Comparison of ENCODE assay signal across 8 cellular contexts in genomic region chr1:220880726-220881506, GRCh38. TPM values are rescaled to one million over a fixed set of nuclear protein-coding genes. Genes with fewer than 3 reads are reported as not detected.
DNase-seq lines count a peak whose midpoint lies in the region; ATAC-seq and TF ChIP-seq lines count a peak whose summit lies in the region.

No MANE protein-coding gene starts in this region.

- peak overlapping the region; percentile 65 to 77 (median 71) for H3K4me3 Mint-ChIP-seq in immature natural killer cell

- peak in 1 of 2 donors; percentile 43 for TF ChIP-seq POLR2A in adrenal gland (IDR thresholded peaks at IDR 0.05)

- DNase-seq in AG10803 (ENCODE audit: low read depth): no peak
- DNase-seq in adrenal gland: peak; percentile 46 to 84 (median 63)
- DNase-seq in immature natural killer cell: no peak
- peak; percentile 52 for DNase-seq in stimulated activated CD8-positive, alpha-beta memory T cell treated with anti-CD3 and anti-CD28 coated beads, Interleukin-4, amount 100 ng/mL, for 48 hours
- DNase-seq in activated naive CD4-positive, alpha-beta T cell treated with Interleukin-2 at 50 U/mL for 16 hours: no peak

- H3K36me3 ChIP-seq in HUES48 (ENCODE audit: control insufficient read depth, insufficient read depth, low read length): no peaks in the 10 kb centered on the region
- peaks cover 0 to 17% of the 10 kb centered on the region in 2 donors for H3K36me3 ChIP-seq in adrenal gland (replicated peaks in 1 of 2)

- intact Hi-C loops in adrenal gland (cut with DNase I): loop anchor here in 1 of 2 donors (10.0 kb wide), 1 partner anchor 324 kb away; no protein-coding TSS in a partner anchor

- no peaks in the 10 kb centered on the region for H3K9me3 ChIP-seq in HUES48 (ENCODE audit: control insufficient read depth, insufficient read depth, low read length)
- no peaks in the 10 kb centered on the region for H3K9me3 ChIP-seq in adrenal gland (replicated peaks in 1 of 3)

- peak overlapping the region; percentile 80 for H3K4me3 ChIP-seq in AG10803 (ENCODE audit: low read length)
- H3K4me3 ChIP-seq in HUES48 (ENCODE audit: low read depth, low read length): 0 out of 2 replicates have a peak overlapping the region, but pooled peaks have one; percentile 11
- peak overlapping the region in 2 of 4 donors; percentile 15 to 72 for H3K4me3 ChIP-seq in adrenal gland

- no peak overlapping the region for H3K27ac ChIP-seq in HUES48 (ENCODE audit: low read depth, low read length)
- H3K27ac ChIP-seq in adrenal gland: peak overlapping the region in 4 of 5 donors; percentile 6 to 92 (median 54)

- no peak overlapping the region for H3K27ac Mint-ChIP-seq in immature natural killer cell

- H3K4me1 ChIP-seq in HUES48 (ENCODE audit: control insufficient read depth, insufficient read depth, low read length): peaks cover 35% of the 10 kb centered on the region
- peaks cover 4 to 5% of the 10 kb centered on the region in 2 donors for H3K4me1 ChIP-seq in adrenal gland (replicated peaks in 1 of 2)

- no peak overlapping the region for H3K9ac ChIP-seq in HUES48 (ENCODE audit: low read depth, low read length)

- H3K27me3 Mint-ChIP-seq in immature natural killer cell (ENCODE audit: low read depth in 3 of 3): peaks cover 23 to 49% (median 25%) of the 10 kb centered on the region in 3 donors

- peaks cover 100% of the 10 kb centered on the region for H3K27me3 ChIP-seq in HUES48 (ENCODE audit: control insufficient read depth, insufficient read depth, low read length)
- H3K27me3 ChIP-seq in adrenal gland: peaks cover 6% of the 10 kb centered on the region

- peaks cover 32 to 39% of the 10 kb centered on the region in 2 donors for H3K4me1 Mint-ChIP-seq in immature natural killer cell

- TF ChIP-seq CTCF in AG10803 (conservative IDR thresholded peaks at IDR 0.05; ENCODE audit: low read length) (no peak), adrenal gland (IDR thresholded peaks at IDR 0.05) (no peak)

- no peak for ATAC-seq in HG02798 (IDR thresholded peaks at IDR 0.05; ENCODE audit: poor library complexity, unreplicated experiment)
- no peak for ATAC-seq in HG02571 (IDR thresholded peaks at IDR 0.05; ENCODE audit: unreplicated experiment)

- WGBS in adrenal gland, 4 donors: 32 to 53% (median 38%) methylated on average over 28 to 37 of the region's 37 CpGs

- H3K36me3 Mint-ChIP-seq in immature natural killer cell: peaks cover 0 to 3% (median 0%) of the 10 kb centered on the region in 3 donors

- peaks cover 0 to 4% (median 0%) of the 10 kb centered on the region in 6 donors for H3K9me3 Mint-ChIP-seq in immature natural killer cell

RNA-seq across cellular contexts. Expression of gene HLX, which starts 1.7 kb away (rescaled TPM):
- 10 to 100 TPM in 2 of 8 donors, 1 to 10 TPM in 6; 4.5 to 13.8 (median 7.0) TPM for total RNA-seq in adrenal gland
- 1 to 10 TPM in 2 of 3 donors, under 1 TPM in 1; 0.81 to 9.6 (median 8.1) TPM for polyA plus RNA-seq in adrenal gland
- polyA plus RNA-seq in immature natural killer cell: under 1 TPM in 1 of 3 donors, not detected in 2; 0.09 TPM

Comparison
In these comparisons a context has a peak if more than half of its experiments do, and no peak if none do; other contexts are left out.
1. DNase-seq: peak in adrenal gland (7 of 7) and stimulated activated CD8-positive, alpha-beta memory T cell treated with anti-CD3 and anti-CD28 coated beads, Interleukin-4, amount 100 ng/mL, for 48 hours (single experiment); none in AG10803 (single experiment), immature natural killer cell (0 of 3) and activated naive CD4-positive, alpha-beta T cell treated with Interleukin-2 at 50 U/mL for 16 hours (single experiment).